ENCODE assay signal across 13 cellular contexts in genomic region chr12:54173906-54174471, GRCh38. TPM values are rescaled to one million over a fixed set of nuclear protein-coding genes. Genes with fewer than 3 reads are reported as not detected.
DNase-seq lines count a peak whose midpoint lies in the region; ATAC-seq and TF ChIP-seq lines count a peak whose summit lies in the region.
"Had no signal": no experiment of that assay in that cellular context is flagged by ENCODE, and none has a peak within 500 bp of the region (broad histone marks: within the 10 kb centered on the region; RNA-seq: fewer than 3 reads in every experiment).

No MANE protein-coding gene starts in this region.

- H3K9me3 Mint-ChIP-seq in CD4-positive, alpha-beta memory T cell = no peaks in the 10 kb centered on the region
- H3K9me3 Mint-ChIP-seq: activated CD4-positive, alpha-beta T cell treated with anti-CD3 and anti-CD28 coated beads, Interleukin-2, amount 10 ng/mL, durations not matched to agents 7 days and 5 days; T-helper 1 cell treated with Interleukin-12 subunit alpha and Interleukin-12 subunit beta and Interleukin-4 antibody, amounts not matched to agents 30 μg/mL and 1 μg/mL, for 36 hours had no signal

- H3K36me3 ChIP-seq in left ventricle myocardium inferior (no peaks in the 10 kb centered on the region), heart right ventricle (no peaks in the 10 kb centered on the region), OCI-LY3 (replicated peaks; ENCODE audit: low read depth, low read length) (no peaks in the 10 kb centered on the region)
- H3K36me3 ChIP-seq in CD4-positive, alpha-beta memory T cell (ENCODE audit: insufficient read depth, low read length) = no peaks in the 10 kb centered on the region

- no peaks in the 10 kb centered on the region for H4K20me1 ChIP-seq in OCI-LY3 (ENCODE audit: insufficient read depth, low read length)

- intact Hi-C loops in left ventricle myocardium inferior (cut with micrococcal nuclease) (no loop called here), heart right ventricle (cut with DNase I) (no loop called here), sciatic nerve (cut with DNase I) (no loop called here)
- intact Hi-C loops in CD4-positive, alpha-beta memory T cell (cut with micrococcal nuclease) = no loop called here

- peak overlapping the region; percentile 55; the same call in 1 of the 2 replicates for H3K9ac ChIP-seq in OCI-LY3 (ENCODE audit: low read length)

- TF ChIP-seq CTCF in left ventricle myocardium inferior (IDR thresholded peaks at IDR 0.05; ENCODE audit: borderline replicate concordance) (no peak), heart right ventricle (IDR thresholded peaks at IDR 0.05) (no peak), OCI-LY3 (IDR thresholded peaks at IDR 0.05; ENCODE audit: low read depth, low read length) (no peak)

- 66 to 75% methylated on average over 2 of the region's 2 CpGs for WGBS in heart right ventricle, 2 donors

- H3K27me3 Mint-ChIP-seq in CD4-positive, alpha-beta memory T cell = peaks cover 4% of the 10 kb centered on the region in 2 donors

- peaks cover 0 to 7% (median 5%) of the 10 kb centered on the region in 4 donors for H3K4me1 Mint-ChIP-seq in CD4-positive, alpha-beta memory T cell

- POLR2A ChIA-PET in CD4-positive, alpha-beta memory T cell (lab: Charles Lee; ENCODE audit: partially characterized antibody) = interaction anchor here (1.1 kb wide), 1 partner anchor 13 kb away, joined by 3 read pairs; no protein-coding TSS in a partner anchor

- peak overlapping the region; percentile 61 for H3K4me3 ChIP-seq in left ventricle myocardium inferior
- peak overlapping the region in 2 of 10 donors; percentile 45 for H3K4me3 ChIP-seq in heart right ventricle
- H3K4me3 ChIP-seq in OCI-LY3 (ENCODE audit: low read length) = peak overlapping the region; percentile 79
- H3K4me3 ChIP-seq in iPS-18c (ENCODE audit: insufficient read depth, low read depth, low read length) = peak overlapping the region; percentile 36; the same call in 1 of the 2 replicates
- no peak overlapping the region for H3K4me3 ChIP-seq in CD4-positive, alpha-beta memory T cell (ENCODE audit: low read length in 2 of 2)

- ATAC-seq in heart right ventricle (no peak), sciatic nerve (no peak)

- H3K27ac Mint-ChIP-seq in CD4-positive, alpha-beta memory T cell = no peak overlapping the region
- H3K27ac Mint-ChIP-seq: activated CD4-positive, alpha-beta T cell treated with anti-CD3 and anti-CD28 coated beads, Interleukin-2, amount 10 ng/mL, durations not matched to agents 7 days and 5 days; T-helper 1 cell treated with Interleukin-12 subunit alpha and Interleukin-12 subunit beta and Interleukin-4 antibody, amounts not matched to agents 30 μg/mL and 1 μg/mL, for 36 hours had no signal

- H2AFZ ChIP-seq in OCI-LY3 (ENCODE audit: low read depth, low read length) = no peak overlapping the region

- H3K9me3 ChIP-seq in left ventricle myocardium inferior (replicated peaks) (no peaks in the 10 kb centered on the region), heart right ventricle (no peaks in the 10 kb centered on the region), OCI-LY3 (ENCODE audit: insufficient read depth, low read length) (no peaks in the 10 kb centered on the region), iPS-18c (ENCODE audit: control insufficient read depth, insufficient read depth, low read length) (peaks cover 4% of the 10 kb centered on the region)
- no peaks in the 10 kb centered on the region for H3K9me3 ChIP-seq in CD4-positive, alpha-beta memory T cell (ENCODE audit: control insufficient read depth in 1 of 2, low read length in 2 of 2)

- H3K4me1 ChIP-seq in left ventricle myocardium inferior (peaks cover 14% of the 10 kb centered on the region), heart right ventricle (peaks cover 0 to 13% (median 9%) of the 10 kb centered on the region in 9 donors), OCI-LY3 (ENCODE audit: low read length) (peaks cover 27% of the 10 kb centered on the region)
- H3K4me1 ChIP-seq in CD4-positive, alpha-beta memory T cell (ENCODE audit: insufficient read depth, low read length) = peaks cover 14% of the 10 kb centered on the region

- H3K27me3 ChIP-seq in left ventricle myocardium inferior (ENCODE audit: low read depth) (peaks cover 62% of the 10 kb centered on the region), heart right ventricle (peaks cover 0 to 70% (median 50%) of the 10 kb centered on the region in 7 donors), OCI-LY3 (ENCODE audit: low read depth, low read length) (peaks cover 33% of the 10 kb centered on the region)
- H3K27me3 ChIP-seq in CD4-positive, alpha-beta memory T cell (ENCODE audit: insufficient read depth, low read length) = peaks cover 41% of the 10 kb centered on the region

- no peak for DNase-seq in left ventricle myocardium inferior
- DNase-seq in heart right ventricle = no peak
- DNase-seq in superior temporal gyrus (ENCODE audit: extremely low spot score) = peak; percentile 13
- no peak for DNase-seq in CD4-positive, alpha-beta memory T cell
- no peak for DNase-seq in HPDE6-E6E7 (ENCODE audit: extremely low spot score)
- no peak for DNase-seq in sciatic nerve (ENCODE audit: low spot score)
- DNase-seq: GF-D8, OCI-M1 had no signal

- H3K4me2 ChIP-seq in OCI-LY3 (ENCODE audit: low read length) = peak overlapping the region; percentile 94

- H3K27ac ChIP-seq in left ventricle myocardium inferior (replicated peaks) = no peak overlapping the region
- H3K27ac ChIP-seq in heart right ventricle = no peak overlapping the region
- H3K27ac ChIP-seq in OCI-LY3 (ENCODE audit: low read length) = no peak overlapping the region
- H3K27ac ChIP-seq in CD4-positive, alpha-beta memory T cell (ENCODE audit: low read depth, low read length) = no peak overlapping the region

- no peaks in the 10 kb centered on the region for H3K36me3 Mint-ChIP-seq in CD4-positive, alpha-beta memory T cell
- H3K36me3 Mint-ChIP-seq: CD14-positive monocyte had no signal

- no peaks in the 10 kb centered on the region for H3K79me2 ChIP-seq in OCI-LY3 (ENCODE audit: low read length)

- H3K4me3 Mint-ChIP-seq in CD4-positive, alpha-beta memory T cell = no peak overlapping the region
- H3K4me3 Mint-ChIP-seq: activated CD4-positive, alpha-beta T cell treated with anti-CD3 and anti-CD28 coated beads, Interleukin-2, amount 10 ng/mL, durations not matched to agents 7 days and 5 days; CD14-positive monocyte; T-helper 1 cell treated with Interleukin-12 subunit alpha and Interleukin-12 subunit beta and Interleukin-4 antibody, amounts not matched to agents 30 μg/mL and 1 μg/mL, for 36 hours had no signal

- CTCF ChIA-PET in CD4-positive, alpha-beta memory T cell (lab: Charles Lee; ENCODE audit: partially characterized antibody) = interaction anchor here (1.0 to 1.4 kb wide), 5 partner anchors 16 to 168 kb away, joined by 3 to 5 read pairs (median 4); no protein-coding TSS in a partner anchor

RNA-seq across cellular contexts. Expression of gene SMUG1, which starts 14.8 kb away (rescaled TPM):
- total RNA-seq in left ventricle myocardium inferior = 16.2 TPM
- 10 to 100 TPM in 9 of 10 donors, 1 to 10 TPM in 1; 8.8 to 20.7 (median 13.8) TPM for total RNA-seq in heart right ventricle
- 10 to 100 TPM; 16.2 to 28.8 TPM for polyA plus RNA-seq in heart right ventricle
- 10 to 100 TPM; 27.2 to 30.7 TPM for total RNA-seq in CD4-positive, alpha-beta memory T cell
- polyA plus RNA-seq in CD4-positive, alpha-beta memory T cell = 10 to 100 TPM; 24.6 to 38.2 TPM
- total RNA-seq in sciatic nerve = 25.3 TPM

Comparison
In these comparisons a context has a peak if more than half of its experiments do, and no peak if none do; other contexts are left out.
1. H3K4me3 ChIP-seq: peak in left ventricle myocardium inferior (single experiment), OCI-LY3 (single experiment) and iPS-18c (single experiment); none in CD4-positive, alpha-beta memory T cell (0 of 2).